Comparison of ENCODE assay signal across 12 cellular contexts in genomic region chr12:113818833-113819232, GRCh38.
DNase-seq lines count a peak whose midpoint lies in the region; ATAC-seq, FAIRE-seq and TF ChIP-seq lines count a peak whose summit lies in the region.
"Had no signal": no experiment of that assay in that cellular context is flagged by ENCODE, and none has a peak within 500 bp of the region (broad histone marks: within the 10 kb centered on the region; RNA-seq: fewer than 3 reads in every experiment).

No MANE protein-coding gene starts in this region.

- peaks cover 34% of the 10 kb centered on the region for H3K4me1 Mint-ChIP-seq in nephron
- no peaks in the 10 kb centered on the region for H3K4me1 Mint-ChIP-seq in stimulated activated memory B cell treated with anti-CD40 and anti-IgM and Interleukin-4, amounts not matched to agents 10 μg/mL and 1 μg/mL and 100 μg/mL, for 72 hours

- H3K27me3 Mint-ChIP-seq in nephron (ENCODE audit: low read depth) = peaks cover 9% of the 10 kb centered on the region
- H3K27me3 Mint-ChIP-seq in stimulated activated memory B cell treated with anti-CD40 and anti-IgM and Interleukin-4, amounts not matched to agents 10 μg/mL and 1 μg/mL and 100 μg/mL, for 72 hours = no peaks in the 10 kb centered on the region

- ATAC-seq in GM18861 (IDR thresholded peaks at IDR 0.05; ENCODE audit: unreplicated experiment) (no peak), HG02759 (IDR thresholded peaks at IDR 0.05; ENCODE audit: unreplicated experiment) (no peak)
- ATAC-seq in stimulated activated memory B cell treated with anti-CD40 and anti-IgM and Interleukin-4, amounts not matched to agents 10 μg/mL and 1 μg/mL and 100 μg/mL, for 72 hours = no peak

- no peaks in the 10 kb centered on the region for H3K9me3 Mint-ChIP-seq in nephron
- no peaks in the 10 kb centered on the region for H3K9me3 Mint-ChIP-seq in stimulated activated memory B cell treated with anti-CD40 and anti-IgM and Interleukin-4, amounts not matched to agents 10 μg/mL and 1 μg/mL and 100 μg/mL, for 72 hours

- TF ChIP-seq CTCF in bronchial epithelial cell (IDR thresholded peaks at IDR 0.05; ENCODE audit: insufficient read depth, low read length, severe bottlenecking) = peak; percentile 33
- peak; percentile 28 to 49 (median 31) for TF ChIP-seq CTCF in nephron (IDR thresholded peaks at IDR 0.05; ENCODE audit: unreplicated experiment in 3 of 3)

- FAIRE-seq in bronchial epithelial cell (lab: Jason Lieb, UNC) = no peak

- H3K27me3 ChIP-seq in bronchial epithelial cell (ENCODE audit: control insufficient read depth, insufficient read depth, low read length) = no peaks in the 10 kb centered on the region
- H3K27me3 ChIP-seq: vagina had no signal

- no peak overlapping the region for H3K4me3 ChIP-seq in bronchial epithelial cell (ENCODE audit: low read depth, low read length)
- H3K4me3 ChIP-seq: vagina had no signal

- peaks cover 3% of the 10 kb centered on the region for H3K36me3 ChIP-seq in bronchial epithelial cell (ENCODE audit: control insufficient read depth, insufficient read depth, low read length)

- H3K36me3 Mint-ChIP-seq in nephron (ENCODE audit: low read depth) = peaks cover 9% of the 10 kb centered on the region
- peaks cover 79% of the 10 kb centered on the region for H3K36me3 Mint-ChIP-seq in stimulated activated memory B cell treated with anti-CD40 and anti-IgM and Interleukin-4, amounts not matched to agents 10 μg/mL and 1 μg/mL and 100 μg/mL, for 72 hours

- no peak overlapping the region for H3K27ac Mint-ChIP-seq in nephron
- no peak overlapping the region for H3K27ac Mint-ChIP-seq in stimulated activated memory B cell treated with anti-CD40 and anti-IgM and Interleukin-4, amounts not matched to agents 10 μg/mL and 1 μg/mL and 100 μg/mL, for 72 hours

- no peak overlapping the region for H3K4me3 Mint-ChIP-seq in nephron
- no peak overlapping the region for H3K4me3 Mint-ChIP-seq in stimulated activated memory B cell treated with anti-CD40 and anti-IgM and Interleukin-4, amounts not matched to agents 10 μg/mL and 1 μg/mL and 100 μg/mL, for 72 hours

- DNase-seq in DMS 273 treated with DMSO at 0.1 percent for 48 hours (lab: John Stamatoyannopoulos, UW) (peak; percentile 11), HuH-7.5 (ENCODE audit: low spot score) (peak; percentile 51), bronchial epithelial cell (ENCODE audit: low read depth) (no peak), kidney tubule cell (ENCODE audit: low spot score) (no peak)
- DNase-seq: activated T-cell treated with anti-CD3 and anti-CD28 coated beads for 4 hours, DMS79, T-helper 2 cell had no signal

Comparison
In these comparisons a context has a peak if more than half of its experiments do, and no peak if none do; other contexts are left out.
1. DNase-seq: peak in DMS 273 treated with DMSO at 0.1 percent for 48 hours (single experiment) and HuH-7.5 (single experiment); none in bronchial epithelial cell (single experiment) and kidney tubule cell (single experiment).